Comparison of ENCODE assay signal across 8 cellular contexts in genomic region chr2:57497489-57498096, GRCh38.
A peak's percentile ranks its signal among the peaks of the same experiment; 100 is the strongest.
DNase-seq lines count a peak whose midpoint lies in the region; ATAC-seq and TF ChIP-seq lines count a peak whose summit lies in the region.

No MANE protein-coding gene starts in this region.

- H3K4me1 ChIP-seq in right cardiac atrium (ENCODE audit: control insufficient read depth, insufficient read depth, low read length): no peaks in the 10 kb centered on the region

- H3K9me3 ChIP-seq in right cardiac atrium (ENCODE audit: control insufficient read depth, low read length): no peaks in the 10 kb centered on the region

- peaks cover 2% of the 10 kb centered on the region for H3K4me1 Mint-ChIP-seq in activated naive CD8-positive, alpha-beta T cell treated with anti-CD3 and anti-CD28 coated beads for 36 hours
- H3K4me1 Mint-ChIP-seq in activated T-helper 1 cell treated with anti-CD3 and anti-CD28 coated beads, Interleukin-12 subunit alpha, Interleukin-12 subunit beta, Interleukin-2, Interleukin-4 antibody, amounts not matched to agents 30 ng/mL and 10 ng/mL and 1 ng/mL, durations not matched to agents 14 hours and 24 hours and 36 hours (ENCODE audit: low read depth): no peaks in the 10 kb centered on the region

- 23% methylated on average over 3 of the region's 3 CpGs for WGBS in right cardiac atrium

- peaks cover 5% of the 10 kb centered on the region for H3K27me3 Mint-ChIP-seq in activated naive CD8-positive, alpha-beta T cell treated with anti-CD3 and anti-CD28 coated beads for 36 hours
- no peaks in the 10 kb centered on the region for H3K27me3 Mint-ChIP-seq in activated T-helper 1 cell treated with anti-CD3 and anti-CD28 coated beads, Interleukin-12 subunit alpha, Interleukin-12 subunit beta, Interleukin-2, Interleukin-4 antibody, amounts not matched to agents 30 ng/mL and 10 ng/mL and 1 ng/mL, durations not matched to agents 14 hours and 24 hours and 36 hours (ENCODE audit: insufficient read depth)

- intact Hi-C loops in right cardiac atrium (cut with DNase I) (loop anchor here in 3 of 4 donors (5.0 to 10.0 kb wide), 2 partner anchors 1313 to 1315 kb away; partner anchors contain the start of gene CCDC85A (in 3 of the 3)), sciatic nerve (cut with DNase I) (no loop called here)
- intact Hi-C loops in activated T-helper 1 cell treated with anti-CD3 and anti-CD28 coated beads, Interleukin-12 subunit alpha, Interleukin-12 subunit beta, Interleukin-2, Interleukin-4 antibody, amounts not matched to agents 30 ng/mL and 10 ng/mL and 1 ng/mL, durations not matched to agents 14 hours and 24 hours and 36 hours (cut with micrococcal nuclease): loop anchor here (1.0 kb wide), 1 partner anchor 1314 kb away; the partner anchor contains the start of gene CCDC85A

- no peak overlapping the region for H3K4me3 ChIP-seq in right cardiac atrium (ENCODE audit: low read length)

- ATAC-seq in HG03571 (IDR thresholded peaks at IDR 0.05; ENCODE audit: unreplicated experiment) (peak; percentile 81), right cardiac atrium (peak in 1 of 2 donors; percentile 33), sciatic nerve (no peak)

- peak; percentile 64 for DNase-seq in Daoy (ENCODE audit: low read depth)
- DNase-seq in GM20000 (ENCODE audit: low spot score): peak; percentile 35
- DNase-seq in NCI-H526 (lab: John Stamatoyannopoulos, UW): peak; percentile 20 to 79
- DNase-seq in activated naive CD8-positive, alpha-beta T cell treated with anti-CD3 and anti-CD28 coated beads for 36 hours: peak; percentile 14
- peak in 2 of 3 donors; percentile 16 to 40 for DNase-seq in right cardiac atrium
- DNase-seq in sciatic nerve (ENCODE audit: low spot score): peak; percentile 63
- no peak for DNase-seq in activated T-helper 1 cell treated with anti-CD3 and anti-CD28 coated beads, Interleukin-12 subunit alpha, Interleukin-12 subunit beta, Interleukin-2, Interleukin-4 antibody, amounts not matched to agents 30 ng/mL and 10 ng/mL and 1 ng/mL, durations not matched to agents 14 hours and 24 hours and 36 hours (ENCODE audit: low spot score)

- H3K9me3 Mint-ChIP-seq in activated naive CD8-positive, alpha-beta T cell treated with anti-CD3 and anti-CD28 coated beads for 36 hours: no peaks in the 10 kb centered on the region
- no peaks in the 10 kb centered on the region for H3K9me3 Mint-ChIP-seq in activated T-helper 1 cell treated with anti-CD3 and anti-CD28 coated beads, Interleukin-12 subunit alpha, Interleukin-12 subunit beta, Interleukin-2, Interleukin-4 antibody, amounts not matched to agents 30 ng/mL and 10 ng/mL and 1 ng/mL, durations not matched to agents 14 hours and 24 hours and 36 hours

- no peaks in the 10 kb centered on the region for H3K36me3 Mint-ChIP-seq in activated naive CD8-positive, alpha-beta T cell treated with anti-CD3 and anti-CD28 coated beads for 36 hours
- H3K36me3 Mint-ChIP-seq in activated T-helper 1 cell treated with anti-CD3 and anti-CD28 coated beads, Interleukin-12 subunit alpha, Interleukin-12 subunit beta, Interleukin-2, Interleukin-4 antibody, amounts not matched to agents 30 ng/mL and 10 ng/mL and 1 ng/mL, durations not matched to agents 14 hours and 24 hours and 36 hours (ENCODE audit: low read depth): no peaks in the 10 kb centered on the region

- no peaks in the 10 kb centered on the region for H3K27me3 ChIP-seq in right cardiac atrium (ENCODE audit: control insufficient read depth, insufficient read depth)

- H3K27ac Mint-ChIP-seq in activated naive CD8-positive, alpha-beta T cell treated with anti-CD3 and anti-CD28 coated beads for 36 hours: no peak overlapping the region
- no peak overlapping the region for H3K27ac Mint-ChIP-seq in activated T-helper 1 cell treated with anti-CD3 and anti-CD28 coated beads, Interleukin-12 subunit alpha, Interleukin-12 subunit beta, Interleukin-2, Interleukin-4 antibody, amounts not matched to agents 30 ng/mL and 10 ng/mL and 1 ng/mL, durations not matched to agents 14 hours and 24 hours and 36 hours

- TF ChIP-seq CTCF in GM20000 (IDR thresholded peaks at IDR 0.05; ENCODE audit: extremely low read depth, missing control alignments): peak; percentile 68

- H3K27ac ChIP-seq in right cardiac atrium (ENCODE audit: low read length): no peak overlapping the region

- H3K4me3 Mint-ChIP-seq in activated naive CD8-positive, alpha-beta T cell treated with anti-CD3 and anti-CD28 coated beads for 36 hours: no peak overlapping the region
- H3K4me3 Mint-ChIP-seq in activated T-helper 1 cell treated with anti-CD3 and anti-CD28 coated beads, Interleukin-12 subunit alpha, Interleukin-12 subunit beta, Interleukin-2, Interleukin-4 antibody, amounts not matched to agents 30 ng/mL and 10 ng/mL and 1 ng/mL, durations not matched to agents 14 hours and 24 hours and 36 hours: no peak overlapping the region
